ENCODE assay signal across 22 cellular contexts in the genomic region with DNA sequence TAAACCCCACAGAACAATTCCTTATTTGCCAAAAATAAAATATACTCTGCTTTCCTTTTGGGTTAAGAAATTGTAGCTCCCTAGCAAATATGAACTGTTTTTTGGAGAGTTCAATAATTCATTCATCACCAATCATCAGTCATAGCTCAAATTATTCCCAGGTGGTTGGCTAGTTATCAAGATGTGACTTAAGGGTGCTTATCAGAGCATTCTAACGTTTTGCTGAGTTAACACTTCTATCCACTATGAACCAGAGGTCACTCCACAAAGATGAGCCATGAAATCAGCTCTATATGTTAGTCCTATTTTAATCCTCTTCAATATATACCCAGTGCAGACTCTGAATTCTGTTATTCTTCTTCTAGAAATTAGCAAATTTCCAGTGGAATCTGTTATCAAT.
"Had no signal": no experiment of that assay in that cellular context is flagged by ENCODE, and none has a peak within 500 bp of the region (broad histone marks: within the 10 kb centered on the region; RNA-seq: fewer than 3 reads in every experiment).

No MANE protein-coding gene starts in this region.

- DNase-seq: dermis blood vessel endothelial cell; dorsolateral prefrontal cortex; effector CD4-positive, alpha-beta T cell; effector memory CD4-positive, alpha-beta T cell; foreskin keratinocyte; heart left ventricle; hypothalamus; left cardiac atrium; left lung; left ventricle myocardium superior; lower lobe of right lung; mesenchymal stem cell; mucosa of descending colon; naive B cell; naive thymus-derived CD8-positive, alpha-beta T cell had no signal

- H3K4me2 ChIP-seq: hepatocyte had no signal

- H3K27me3 ChIP-seq: esophagus muscularis mucosa, foreskin keratinocyte, gastroesophageal sphincter, heart left ventricle, hepatocyte, left lung had no signal

- H3K4me3 ChIP-seq: coronary artery, dorsolateral prefrontal cortex, esophagus muscularis mucosa, gastroesophageal sphincter, heart left ventricle, hepatocyte, left lung, lower lobe of right lung, mucosa of descending colon had no signal

- H2AFZ ChIP-seq: hepatocyte had no signal

- H3K9me3 ChIP-seq: esophagus muscularis mucosa, gastroesophageal sphincter, heart left ventricle, left lung, lower lobe of right lung, mucosa of descending colon had no signal

- H3K4me1 ChIP-seq: esophagus muscularis mucosa, foreskin keratinocyte, gastroesophageal sphincter, heart left ventricle, left lung, lower lobe of right lung had no signal

- H3K27ac ChIP-seq: coronary artery, dorsolateral prefrontal cortex, esophagus muscularis mucosa, foreskin keratinocyte, gastroesophageal sphincter, heart left ventricle, hepatocyte, left lung, lower lobe of right lung had no signal

- H3K36me3 ChIP-seq: esophagus muscularis mucosa, gastroesophageal sphincter, heart left ventricle, left lung, lower lobe of right lung had no signal

- FAIRE-seq: endothelial cell of umbilical vein, islet of Langerhans, keratinocyte had no signal

- ATAC-seq: foreskin keratinocyte; gastroesophageal sphincter; heart left ventricle; left cardiac atrium; left lung; left ventricle myocardium superior; lower lobe of right lung; mucosa of descending colon; naive thymus-derived CD8-positive, alpha-beta T cell had no signal

- H3K79me2 ChIP-seq: hepatocyte had no signal
